Comparison of ENCODE assay signal across 9 cellular contexts in genomic region chr12:45354399-45354798, GRCh38.
DNase-seq lines count a peak whose midpoint lies in the region; ATAC-seq and TF ChIP-seq lines count a peak whose summit lies in the region.
"Had no signal": no experiment of that assay in that cellular context is flagged by ENCODE, and none has a peak within 500 bp of the region (broad histone marks: within the 10 kb centered on the region; RNA-seq: fewer than 3 reads in every experiment).

No MANE protein-coding gene starts in this region.

- DNase-seq in endodermal cell (no peak), A673 (ENCODE audit: low spot score) (no peak), NK-92 (lab: John Stamatoyannopoulos, UW; ENCODE audit: unreplicated experiment) (no peak)
- DNase-seq in activated CD4-positive, alpha-beta T cell treated with anti-CD3 and anti-CD28 coated beads, Interleukin-2, amount 50 U/mL, for 48 hours, result no peak
- no peak for DNase-seq in effector CD8-positive, alpha-beta T cell (lab: John Stamatoyannopoulos, UW)

- H3K4me1 ChIP-seq in endodermal cell (ENCODE audit: control insufficient read depth, insufficient read depth, low read length) (peaks cover 2% of the 10 kb centered on the region), A673 (ENCODE audit: insufficient read depth, low read length, poor library complexity, severe bottlenecking) (peaks cover 16% of the 10 kb centered on the region)

- peaks cover 71% of the 10 kb centered on the region for H3K36me3 Mint-ChIP-seq in endodermal cell (ENCODE audit: low read depth)

- BruUV-seq in A673 (replicated peaks; lab: Mats Ljungman, UMichigan), result no TSS peak

- H3K27ac ChIP-seq in endodermal cell (ENCODE audit: low read depth, low read length), result no peak overlapping the region
- no peak overlapping the region for H3K27ac ChIP-seq in A673 (ENCODE audit: low read depth, low read length, poor library complexity, severe bottlenecking)
- H3K27ac ChIP-seq: skin epidermis had no signal

- peaks cover 10% of the 10 kb centered on the region for H3K9me3 Mint-ChIP-seq in endodermal cell

- TF ChIP-seq CTCF in endodermal cell (conservative IDR thresholded peaks at IDR 0.05) (no peak), A673 (conservative IDR thresholded peaks at IDR 0.05; ENCODE audit: low read depth, low read length) (no peak)

- H3K9ac ChIP-seq in endodermal cell (ENCODE audit: extremely low read depth, low read length, poor library complexity, severe bottlenecking), result no peak overlapping the region

- H3K4me3 Mint-ChIP-seq in endodermal cell, result no peak overlapping the region

- ATAC-seq in GM19395 (IDR thresholded peaks at IDR 0.05; ENCODE audit: unreplicated experiment), result peak; percentile 98
- peak; percentile 87 for ATAC-seq in HG03064 (IDR thresholded peaks at IDR 0.05; ENCODE audit: low read depth, unreplicated experiment)

- peak overlapping the region; percentile 40 for H3K27ac Mint-ChIP-seq in endodermal cell

- H3K27me3 ChIP-seq in endodermal cell (ENCODE audit: control insufficient read depth, insufficient read depth, low read length, poor library complexity, severe bottlenecking), result no peaks in the 10 kb centered on the region
- H3K27me3 ChIP-seq in A673 (replicated peaks; ENCODE audit: insufficient read depth, low read depth, low read length, poor library complexity), result no peaks in the 10 kb centered on the region

- no peaks in the 10 kb centered on the region for H3K27me3 Mint-ChIP-seq in endodermal cell (ENCODE audit: insufficient read depth)

- H3K4me1 Mint-ChIP-seq in endodermal cell, result peaks cover 15% of the 10 kb centered on the region

- CTCF ChIA-PET in A673 (lab: Charles Lee), result no interaction called here

- peaks cover 51% of the 10 kb centered on the region for H3K36me3 ChIP-seq in endodermal cell (ENCODE audit: control insufficient read depth, insufficient read depth, low read length)
- peaks cover 25% of the 10 kb centered on the region for H3K36me3 ChIP-seq in A673 (ENCODE audit: insufficient read depth, low read length, poor library complexity, severe bottlenecking)

- peak overlapping the region; percentile 21 for H3K4me3 ChIP-seq in GM08714 (ENCODE audit: low read length)
- no peak overlapping the region for H3K4me3 ChIP-seq in endodermal cell (ENCODE audit: low read length)
- no peak overlapping the region for H3K4me3 ChIP-seq in A673 (ENCODE audit: low read depth, low read length, poor library complexity, severe bottlenecking)
- H3K4me3 ChIP-seq: skin epidermis had no signal

- intact Hi-C loops in A673 (cut with micrococcal nuclease; ENCODE audit: unreplicated experiment), result no loop called here

- H3K9me3 ChIP-seq in endodermal cell (ENCODE audit: control insufficient read depth, low read length) (peaks cover 17% of the 10 kb centered on the region), A673 (ENCODE audit: low read depth, low read length, poor library complexity, severe bottlenecking) (no peaks in the 10 kb centered on the region)

- POLR2A ChIA-PET in A673 (lab: Charles Lee; ENCODE audit: low non-redundant PET), result no interaction called here
